27 cellular contexts compared by ENCODE assay signal in the genomic region with DNA sequence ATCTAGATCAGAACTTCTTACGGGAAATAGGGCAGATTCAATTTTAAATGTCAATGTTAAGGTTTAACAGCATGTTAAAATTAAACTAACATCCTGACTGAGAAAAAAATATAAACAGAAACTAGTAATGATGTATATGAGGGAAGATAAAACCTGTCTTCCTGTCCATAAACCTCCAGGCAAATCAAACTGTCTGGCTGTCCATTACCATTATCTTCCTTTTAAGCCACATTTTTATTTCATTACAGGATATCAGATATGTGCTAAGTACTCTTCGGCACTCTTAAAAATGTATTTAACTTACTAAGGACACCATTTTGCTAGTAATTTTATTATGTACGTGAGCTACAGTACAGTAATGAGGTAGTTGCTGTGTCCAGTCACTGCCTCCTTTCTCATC.
"Had no signal": no experiment of that assay in that cellular context is flagged by ENCODE, and none has a peak within 500 bp of the region (broad histone marks: within the 10 kb centered on the region; RNA-seq: fewer than 3 reads in every experiment).

No MANE protein-coding gene starts in this region.

- H3K27me3 ChIP-seq: colonic mucosa, esophagus squamous epithelium, gastrocnemius medialis, heart right ventricle, left lung had no signal

- H3K36me3 ChIP-seq: colonic mucosa, esophagus squamous epithelium, gastrocnemius medialis, heart right ventricle, left lung, lower lobe of right lung had no signal

- H3K9me3 ChIP-seq: colonic mucosa, esophagus squamous epithelium, gastrocnemius medialis, heart right ventricle, left lung, lower lobe of right lung, mucosa of descending colon had no signal

- H3K4me3 ChIP-seq: colonic mucosa, esophagus squamous epithelium, gastrocnemius medialis, heart right ventricle, left lung, lower lobe of right lung, mucosa of descending colon had no signal

- H3K4me1 ChIP-seq: colonic mucosa, esophagus squamous epithelium, gastrocnemius medialis, heart right ventricle, left lung, lower lobe of right lung had no signal

- ATAC-seq: effector memory CD8-positive, alpha-beta T cell; esophagus mucosa; gastrocnemius medialis; heart right ventricle; left colon; left lung; left ventricle myocardium superior; lower lobe of right lung; mucosa of descending colon; naive thymus-derived CD8-positive, alpha-beta T cell had no signal

- H3K27ac ChIP-seq: colonic mucosa, epithelial cell of prostate, esophagus squamous epithelium, gastrocnemius medialis, heart right ventricle, left lung, lower lobe of right lung had no signal

- DNase-seq: colonic mucosa; cortex of kidney; effector CD8-positive, alpha-beta T cell; effector memory CD8-positive, alpha-beta T cell; endodermal cell; erythroblast; esophagus squamous epithelium; foreskin fibroblast; foreskin melanocyte; gastrocnemius medialis; glutamatergic neuron; head of caudate nucleus; heart right ventricle; hippocampal formation; islet precursor cell; kidney; kidney glomerular epithelial cell; left colon; left ventricle myocardium superior; lower lobe of right lung; mesenchymal stem cell; mucosa of descending colon; naive B cell; naive thymus-derived CD8-positive, alpha-beta T cell had no signal
